ENCODE assay signal across 8 cellular contexts in the genomic region with DNA sequence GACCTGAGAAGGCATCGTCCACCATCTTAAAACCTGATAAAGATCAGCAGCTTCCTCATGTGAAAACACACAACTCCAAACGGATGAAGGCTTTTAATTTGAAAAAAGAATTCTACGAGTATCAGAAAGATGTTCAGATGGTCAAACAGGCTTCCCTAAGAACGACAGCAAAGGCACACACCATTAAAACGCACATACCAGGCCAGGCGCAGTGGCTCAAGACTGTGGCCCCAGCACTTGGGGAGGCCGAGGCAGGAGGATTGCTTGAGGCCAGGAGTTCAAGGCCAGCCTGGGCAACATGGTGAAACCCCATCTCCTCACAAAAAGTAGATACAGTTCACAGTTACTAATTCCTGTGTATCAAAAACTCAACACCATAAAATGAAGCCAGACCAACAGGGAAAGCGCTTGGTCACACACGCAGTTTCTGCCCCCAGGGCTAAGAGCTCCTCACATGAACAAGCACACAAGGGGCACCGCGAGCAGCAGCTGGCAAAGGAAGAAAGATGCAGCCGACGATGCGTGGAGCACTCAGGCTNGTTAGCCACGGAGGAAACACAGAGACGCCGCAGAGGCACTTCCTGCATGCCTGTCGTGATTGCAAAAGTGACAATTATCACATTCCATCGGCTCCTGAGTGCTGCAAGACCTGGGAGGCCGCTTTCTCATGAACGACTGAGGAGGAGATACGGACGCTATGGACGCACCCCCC.
DNase-seq lines count a peak whose midpoint lies in the region; ATAC-seq and TF ChIP-seq lines count a peak whose summit lies in the region.

No MANE protein-coding gene starts in this region.

- H3K27ac ChIP-seq in adrenal gland: no peak overlapping the region

- no peaks in the 10 kb centered on the region for H3K36me3 Mint-ChIP-seq in activated naive CD4-positive, alpha-beta T cell treated with anti-CD3 and anti-CD28 coated beads, Interleukin-2, amount 50 U/mL, for 72 hours
- H3K36me3 Mint-ChIP-seq in natural killer cell treated with Interleukin-12 subunit alpha and Interleukin-12 subunit beta and Interleukin-15 and Interleukin-18, amount 100 ng/mL, for 72 hours: no peaks in the 10 kb centered on the region

- TF ChIP-seq POLR2A in adrenal gland (IDR thresholded peaks at IDR 0.05): no peak

- peaks cover 14 to 19% of the 10 kb centered on the region in 2 donors for H3K27me3 Mint-ChIP-seq in natural killer cell treated with Interleukin-12 subunit alpha and Interleukin-12 subunit beta and Interleukin-15 and Interleukin-18, amount 100 ng/mL, for 72 hours

- no peaks in the 10 kb centered on the region for H3K9me3 ChIP-seq in adrenal gland (replicated peaks in 1 of 3)

- H3K4me1 ChIP-seq in adrenal gland (replicated peaks in 1 of 2): no peaks in the 10 kb centered on the region

- DNase-seq in stimulated activated CD4-positive, alpha-beta T cell treated with anti-CD3 and anti-CD28 coated beads, Interleukin-15, amount 100 ng/mL, for 24 hours: peak; percentile 19
- DNase-seq in stimulated activated CD4-positive, alpha-beta T cell treated with anti-CD3 and anti-CD28 coated beads, Interleukin-12 subunit alpha, Interleukin-12 subunit beta, amount 100 ng/mL, for 4 hours: no peak
- DNase-seq in RPMI8226 (peak; percentile 56), middle frontal gyrus (ENCODE audit: extremely low spot score, low spot score) (no peak), adrenal gland (no peak)
- no peak for DNase-seq in activated naive CD4-positive, alpha-beta T cell treated with anti-CD3 and anti-CD28 coated beads, Interleukin-2, amount 50 U/mL, for 72 hours (ENCODE audit: low spot score in 2 of 2)
- DNase-seq in natural killer cell treated with Interleukin-12 subunit alpha and Interleukin-12 subunit beta and Interleukin-15 and Interleukin-18, amount 100 ng/mL, for 72 hours (ENCODE audit: low spot score): peak; percentile 63

- no peaks in the 10 kb centered on the region for H3K9me3 Mint-ChIP-seq in activated naive CD4-positive, alpha-beta T cell treated with anti-CD3 and anti-CD28 coated beads, Interleukin-2, amount 50 U/mL, for 72 hours
- no peaks in the 10 kb centered on the region for H3K9me3 Mint-ChIP-seq in natural killer cell treated with Interleukin-12 subunit alpha and Interleukin-12 subunit beta and Interleukin-15 and Interleukin-18, amount 100 ng/mL, for 72 hours

- intact Hi-C loops in adrenal gland (cut with DNase I): no loop called here

- H3K27me3 ChIP-seq in adrenal gland: peaks cover 6% of the 10 kb centered on the region

- no peak overlapping the region for H3K27ac Mint-ChIP-seq in activated naive CD4-positive, alpha-beta T cell treated with anti-CD3 and anti-CD28 coated beads, Interleukin-2, amount 50 U/mL, for 72 hours
- H3K27ac Mint-ChIP-seq in natural killer cell treated with Interleukin-12 subunit alpha and Interleukin-12 subunit beta and Interleukin-15 and Interleukin-18, amount 100 ng/mL, for 72 hours: peak overlapping the region; percentile 25 to 37

- WGBS in adrenal gland, 4 donors: 24 to 32% (median 25%) methylated on average over 19 to 24 of the region's 24 CpGs

- no peak for TF ChIP-seq CTCF in adrenal gland (IDR thresholded peaks at IDR 0.05)

- H3K4me3 Mint-ChIP-seq in natural killer cell treated with Interleukin-12 subunit alpha and Interleukin-12 subunit beta and Interleukin-15 and Interleukin-18, amount 100 ng/mL, for 72 hours: peak overlapping the region; percentile 51

- H3K4me1 Mint-ChIP-seq in natural killer cell treated with Interleukin-12 subunit alpha and Interleukin-12 subunit beta and Interleukin-15 and Interleukin-18, amount 100 ng/mL, for 72 hours (ENCODE audit: low read depth in 2 of 2): peaks cover 7 to 11% of the 10 kb centered on the region in 2 donors

- no peaks in the 10 kb centered on the region for H3K36me3 ChIP-seq in adrenal gland (replicated peaks in 1 of 2)

- peak; percentile 10 to 72 for ATAC-seq in activated naive CD4-positive, alpha-beta T cell treated with anti-CD3 and anti-CD28 coated beads, Interleukin-2, amount 50 U/mL, for 72 hours
- ATAC-seq in natural killer cell treated with Interleukin-12 subunit alpha and Interleukin-12 subunit beta and Interleukin-15 and Interleukin-18, amount 100 ng/mL, for 72 hours: peak; percentile 61 to 74
- ATAC-seq in GM18907 (IDR thresholded peaks at IDR 0.05; ENCODE audit: unreplicated experiment): no peak

- H3K4me3 ChIP-seq in adrenal gland: no peak overlapping the region

Comparison
In these comparisons a context has a peak if more than half of its experiments do, and no peak if none do; other contexts are left out.
1. DNase-seq: peak in stimulated activated CD4-positive, alpha-beta T cell treated with anti-CD3 and anti-CD28 coated beads, Interleukin-15, amount 100 ng/mL, for 24 hours (single experiment), RPMI8226 (single experiment) and natural killer cell treated with Interleukin-12 subunit alpha and Interleukin-12 subunit beta and Interleukin-15 and Interleukin-18, amount 100 ng/mL, for 72 hours (single experiment); none in stimulated activated CD4-positive, alpha-beta T cell treated with anti-CD3 and anti-CD28 coated beads, Interleukin-12 subunit alpha, Interleukin-12 subunit beta, amount 100 ng/mL, for 4 hours (single experiment), activated naive CD4-positive, alpha-beta T cell treated with anti-CD3 and anti-CD28 coated beads, Interleukin-2, amount 50 U/mL, for 72 hours (0 of 2), middle frontal gyrus (single experiment) and adrenal gland (0 of 7).
2. H3K27ac Mint-ChIP-seq: peak in natural killer cell treated with Interleukin-12 subunit alpha and Interleukin-12 subunit beta and Interleukin-15 and Interleukin-18, amount 100 ng/mL, for 72 hours (2 of 2); none in activated naive CD4-positive, alpha-beta T cell treated with anti-CD3 and anti-CD28 coated beads, Interleukin-2, amount 50 U/mL, for 72 hours (0 of 2).